20 cellular contexts compared by ENCODE assay signal in the genomic region with DNA sequence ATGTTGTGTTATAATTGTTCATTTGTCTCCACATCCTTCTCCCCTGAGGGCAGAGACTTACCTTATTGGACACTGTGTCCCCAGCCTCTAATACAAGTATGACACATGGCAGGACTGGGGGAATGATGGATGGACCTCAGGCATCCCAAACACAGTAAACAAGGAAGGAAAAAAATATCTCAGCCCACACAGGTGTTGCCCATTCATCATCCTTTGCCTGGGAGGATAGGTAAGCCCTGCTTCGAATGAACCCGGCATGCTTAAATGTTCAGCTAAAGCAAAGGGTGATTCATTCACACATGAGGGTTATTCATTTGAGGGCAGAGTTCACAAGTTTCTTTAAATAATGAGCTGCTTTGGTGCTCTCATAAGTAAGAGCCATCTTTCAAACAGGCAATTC. TPM values are rescaled to one million over a fixed set of nuclear protein-coding genes. Genes with fewer than 3 reads are reported as not detected.
DNase-seq lines count a peak whose midpoint lies in the region; ATAC-seq and TF ChIP-seq lines count a peak whose summit lies in the region.
"Had no signal": no experiment of that assay in that cellular context is flagged by ENCODE, and none has a peak within 500 bp of the region (broad histone marks: within the 10 kb centered on the region; RNA-seq: fewer than 3 reads in every experiment).

No MANE protein-coding gene starts in this region.

- H3K27ac ChIP-seq in mammary epithelial cell (ENCODE audit: insufficient read depth, low read depth, low read length), result no peak overlapping the region
- H3K27ac ChIP-seq in foreskin keratinocyte, result no peak overlapping the region
- H3K27ac ChIP-seq in left lung, result no peak overlapping the region
- H3K27ac ChIP-seq: 22Rv1, A549, C4-2B, HL-60 had no signal

- BruUV-seq in mammary epithelial cell (replicated peaks; lab: Mats Ljungman, UMichigan), result no TSS peak
- no TSS peak for BruUV-seq in MCF 10A (replicated peaks; lab: Mats Ljungman, UMichigan)

- WGBS in mammary epithelial cell (ENCODE audit: low coverage, missing lambda C conversion rate), result 38% methylated on average over 2 of the region's 2 CpGs

- H3K9me3 ChIP-seq in mammary epithelial cell (replicated peaks; ENCODE audit: insufficient read depth, low read length) (no peaks in the 10 kb centered on the region), left lung (no peaks in the 10 kb centered on the region)
- H3K9me3 ChIP-seq: A549, Caco-2 had no signal

- H3K79me2 ChIP-seq in mammary epithelial cell (ENCODE audit: insufficient read depth, low read length), result no peaks in the 10 kb centered on the region

- no peak overlapping the region for H3K4me3 Mint-ChIP-seq in MCF 10A (ENCODE audit: unreplicated experiment)
- H3K4me3 Mint-ChIP-seq: CD4-positive, alpha-beta T cell; H9; IgD-negative memory B cell had no signal

- no peak overlapping the region for H3K9ac ChIP-seq in mammary epithelial cell (ENCODE audit: insufficient read depth, low read length)

- dilution Hi-C loops in mammary epithelial cell (cut with HindIII; ENCODE audit: low sequenced_read_pairs), result no loop called here

- no peak overlapping the region for H2AFZ ChIP-seq in mammary epithelial cell (ENCODE audit: low read depth, low read length)

- CTCF ChIA-PET in mammary epithelial cell (lab: Charles Lee; ENCODE audit: low non-redundant PET) (no interaction called here), MCF 10A (lab: Yijun Ruan, JAX) (interaction anchor here (0.6 to 1.2 kb wide), 6 partner anchors 11 to 1688 kb away, joined by 3 to 6 read pairs (median 3); no protein-coding TSS in a partner anchor)

- no peaks in the 10 kb centered on the region for H3K36me3 ChIP-seq in mammary epithelial cell (ENCODE audit: insufficient read depth, low read length)
- H3K36me3 ChIP-seq in left lung, result no peaks in the 10 kb centered on the region

- no peaks in the 10 kb centered on the region for H4K20me1 ChIP-seq in mammary epithelial cell (ENCODE audit: insufficient read depth, low read length)

- no peak overlapping the region for H3K4me3 ChIP-seq in mammary epithelial cell (replicated peaks in 1 of 3; ENCODE audit: insufficient read depth in 1 of 3, low read depth in 2 of 3, low read length in 3 of 3)
- H3K4me3 ChIP-seq in left lung, result no peak overlapping the region
- H3K4me3 ChIP-seq: A549 had no signal

- POLR2A ChIA-PET in MCF 10A (lab: Yijun Ruan, JAX), result interaction anchor here (0.6 to 0.7 kb wide), 2 partner anchors 13 to 34 kb away, joined by 3 to 4 read pairs; no protein-coding TSS in a partner anchor

- in situ Hi-C loops in mammary epithelial cell (cut with MboI; ENCODE audit: low sequenced_read_pairs in 2 of 2), result no loop called here

- DNase-seq in mammary epithelial cell, result peak; percentile 8
- no peak for DNase-seq in MCF 10A (ENCODE audit: unreplicated experiment)
- DNase-seq in LHCN-M2 (ENCODE audit: low read depth), result peak; percentile 3
- DNase-seq in foreskin keratinocyte, result peak in 1 of 2 donors; percentile 15
- DNase-seq in renal cortical epithelial cell (ENCODE audit: low read depth), result peak; percentile 37
- DNase-seq in retina, result no peak
- DNase-seq in left lung, result no peak
- DNase-seq: AML-193; Caco-2; CD4-positive, alpha-beta T cell; DMS153; DMS79; GDM1; H9 had no signal

- TF ChIP-seq CTCF in mammary epithelial cell (conservative IDR thresholded peaks at IDR 0.05 in 1 of 2, IDR thresholded peaks at IDR 0.05 in 1 of 2; ENCODE audit: extremely low read depth in 1 of 2, insufficient read depth in 1 of 2, low read depth in 1 of 2, low read length in 2 of 2) (no peak), MCF 10A (IDR thresholded peaks at IDR 0.05; ENCODE audit: unreplicated experiment) (no peak), foreskin keratinocyte (conservative IDR thresholded peaks at IDR 0.05) (no peak), left lung (IDR thresholded peaks at IDR 0.05) (no peak)

- no peaks in the 10 kb centered on the region for H3K36me3 Mint-ChIP-seq in MCF 10A (ENCODE audit: insufficient read depth, unreplicated experiment)
- H3K36me3 Mint-ChIP-seq: IgD-negative memory B cell had no signal

- H3K4me1 ChIP-seq in mammary epithelial cell (ENCODE audit: insufficient read depth, low read length) (no peaks in the 10 kb centered on the region), foreskin keratinocyte (no peaks in the 10 kb centered on the region), left lung (no peaks in the 10 kb centered on the region)
- H3K4me1 ChIP-seq: A549, Caco-2 had no signal

- no peaks in the 10 kb centered on the region for H3K9me3 Mint-ChIP-seq in MCF 10A (ENCODE audit: unreplicated experiment)
- H3K9me3 Mint-ChIP-seq: CD4-positive, alpha-beta T cell; H9; IgD-negative memory B cell had no signal

- intact Hi-C loops in mammary epithelial cell (cut with micrococcal nuclease) (no loop called here), MCF 10A (cut with micrococcal nuclease) (no loop called here), left lung (cut with DNase I) (no loop called here)

- H3K27ac Mint-ChIP-seq in MCF 10A (ENCODE audit: low read depth, unreplicated experiment), result no peak overlapping the region
- H3K27ac Mint-ChIP-seq: CD4-positive, alpha-beta T cell; H9; IgD-negative memory B cell had no signal

- H3K27me3 ChIP-seq in mammary epithelial cell (ENCODE audit: insufficient read depth, low read length) (no peaks in the 10 kb centered on the region), foreskin keratinocyte (no peaks in the 10 kb centered on the region), left lung (no peaks in the 10 kb centered on the region)

- no peak overlapping the region for H3K4me2 ChIP-seq in mammary epithelial cell (ENCODE audit: insufficient read depth, low read depth, low read length)
- H3K4me2 ChIP-seq: A549 had no signal

- ATAC-seq in foreskin keratinocyte (peak; percentile 54), left lung (no peak), GM18861 (IDR thresholded peaks at IDR 0.05; ENCODE audit: unreplicated experiment) (no peak)

- peaks cover 5% of the 10 kb centered on the region for H3K4me1 Mint-ChIP-seq in MCF 10A (ENCODE audit: insufficient read depth, unreplicated experiment)
- H3K4me1 Mint-ChIP-seq: H9, IgD-negative memory B cell had no signal

- no peaks in the 10 kb centered on the region for H3K27me3 Mint-ChIP-seq in MCF 10A (ENCODE audit: insufficient read depth, unreplicated experiment)
- H3K27me3 Mint-ChIP-seq: CD4-positive, alpha-beta T cell had no signal

RNA-seq across cellular contexts. Expression of a gene that starts 34.7 kb away (rescaled TPM):
- total RNA-seq in mammary epithelial cell (1 to 10 TPM; 7.8 to 9.0 TPM), MCF 10A (2022) (4.5 and 5.9 TPM in 2 replicates), LHCN-M2 (2014; rRNA removed) (17.5 and 17.7 TPM in 2 replicates), foreskin keratinocyte (10.4 and 13.0 TPM in 2 replicates), renal cortical epithelial cell (33.1 and 57.5 TPM in 2 replicates), left lung (10 to 100 TPM; 19.0 to 23.2 TPM)
- polyA plus RNA-seq in mammary epithelial cell (4.3 TPM), foreskin keratinocyte (6.1 and 6.4 TPM in 2 replicates)
- 1.9 TPM for polyA minus RNA-seq in mammary epithelial cell
- polyA plus RNA-seq in LHCN-M2 (2012), result 2.7 TPM

Comparison
In these comparisons a context has a peak if more than half of its experiments do, and no peak if none do; other contexts are left out.
1. DNase-seq: peak in mammary epithelial cell (single experiment), LHCN-M2 (single experiment) and renal cortical epithelial cell (single experiment); none in MCF 10A (single experiment), retina (single experiment) and left lung (0 of 2).